ENCODE assay signal across 26 cellular contexts in genomic region chr22:49737101-49737551, GRCh38.
A peak's percentile ranks its signal among the peaks of the same experiment; 100 is the strongest.
DNase-seq lines count a peak whose midpoint lies in the region; ATAC-seq and TF ChIP-seq lines count a peak whose summit lies in the region.
"Had no signal": no experiment of that assay in that cellular context is flagged by ENCODE, and none has a peak within 500 bp of the region (broad histone marks: within the 10 kb centered on the region; RNA-seq: fewer than 3 reads in every experiment).

No MANE protein-coding gene starts in this region.

- ATAC-seq in left lung (no peak), GM21423 (IDR thresholded peaks at IDR 0.05; ENCODE audit: unreplicated experiment) (no peak)
- ATAC-seq: A549 had no signal

- H3K9me3 ChIP-seq in left lung (no peaks in the 10 kb centered on the region), sigmoid colon (peaks cover 0 to 2% (median 0%) of the 10 kb centered on the region in 4 donors)

- H3K9me3 Mint-ChIP-seq in CD14-positive monocyte (peaks cover 10 to 37% (median 26%) of the 10 kb centered on the region in 7 donors), chondrocyte (ENCODE audit: low read depth) (peaks cover 10% of the 10 kb centered on the region)

- H3K27me3 Mint-ChIP-seq in CD14-positive monocyte (ENCODE audit: low read depth in 3 of 3) (peaks cover 5 to 14% (median 8%) of the 10 kb centered on the region in 3 donors), chondrocyte (ENCODE audit: low read depth) (peaks cover 42% of the 10 kb centered on the region)

- no peak overlapping the region for H3K4me3 Mint-ChIP-seq in CD14-positive monocyte
- H3K4me3 Mint-ChIP-seq in chondrocyte (ENCODE audit: unreplicated experiment), result no peak overlapping the region
- H3K4me3 Mint-ChIP-seq: CD8-positive, alpha-beta memory T cell had no signal

- no peak for TF ChIP-seq EP300 in sigmoid colon (IDR thresholded peaks at IDR 0.05)

- H3K4me3 ChIP-seq in left lung (no peak overlapping the region), sigmoid colon (no peak overlapping the region)
- H3K4me3 ChIP-seq: A549 had no signal

- H3K36me3 Mint-ChIP-seq in CD14-positive monocyte, result no peaks in the 10 kb centered on the region
- no peaks in the 10 kb centered on the region for H3K36me3 Mint-ChIP-seq in chondrocyte (ENCODE audit: low read depth)

- intact Hi-C loops in CD14-positive monocyte (cut with micrococcal nuclease) (no loop called here), left lung (cut with DNase I) (no loop called here), sigmoid colon (cut with DNase I) (no loop called here)

- WGBS in sigmoid colon, 2 donors, result 85 to 88% methylated on average over 12 of the region's 12 CpGs

- peaks cover 0 to 63% of the 10 kb centered on the region in 2 donors for H3K27me3 ChIP-seq in left lung
- H3K27me3 ChIP-seq in sigmoid colon, result peaks cover 0 to 44% (median 19%) of the 10 kb centered on the region in 3 donors

- TF ChIP-seq POLR2A in sigmoid colon (IDR thresholded peaks at IDR 0.05), result no peak

- H3K4me1 Mint-ChIP-seq in CD14-positive monocyte (no peaks in the 10 kb centered on the region), chondrocyte (ENCODE audit: low read depth) (no peaks in the 10 kb centered on the region)

- H3K4me1 ChIP-seq in left lung (no peaks in the 10 kb centered on the region), sigmoid colon (no peaks in the 10 kb centered on the region)
- H3K4me1 ChIP-seq: A549 had no signal

- H3K27ac ChIP-seq in left lung (no peak overlapping the region), sigmoid colon (no peak overlapping the region)
- H3K27ac ChIP-seq: A549 had no signal

- H3K36me3 ChIP-seq in left lung (no peaks in the 10 kb centered on the region), sigmoid colon (no peaks in the 10 kb centered on the region)

- no peak overlapping the region for H3K27ac Mint-ChIP-seq in CD14-positive monocyte
- H3K27ac Mint-ChIP-seq in chondrocyte (ENCODE audit: unreplicated experiment), result no peak overlapping the region
- H3K27ac Mint-ChIP-seq: CD8-positive, alpha-beta memory T cell had no signal

- TF ChIP-seq CTCF in CD14-positive monocyte (IDR thresholded peaks at IDR 0.05) (no peak), chondrocyte (IDR thresholded peaks at IDR 0.05) (no peak), left lung (IDR thresholded peaks at IDR 0.05) (no peak), sigmoid colon (IDR thresholded peaks at IDR 0.05) (no peak)

- DNase-seq in CD14-positive monocyte (ENCODE audit: low spot score) (peak; percentile 25), chondrocyte (ENCODE audit: low spot score) (peak; percentile 78), left lung (peak; percentile 16 to 27), sigmoid colon (peak; percentile 44), NCI-H2081 treated with DMSO at 0.1 percent for 48 hours (lab: John Stamatoyannopoulos, UW) (no peak)
- no peak for DNase-seq in activated T-cell treated with anti-CD3 and anti-CD28 coated beads, Interleukin-2, amount 50 U/mL, for 48 hours
- DNase-seq in activated CD4-positive, alpha-beta T cell treated with anti-CD3 and anti-CD28 coated beads for 48 hours, result no peak
- DNase-seq: C1 segment of cervical spinal cord; CD8-positive, alpha-beta memory T cell; DMS 273 treated with DMSO at 0.1 percent for 48 hours; DMS79; EL; GDM1; HCEC 1CT; KBM-7; MV-4-11; NCI-H1105; NCI-H146; NCI-H1930; NCI-H446; NCI-H526; NCI-H82; NK-92 treated with Interleukin-12 subunit alpha and Interleukin-12 subunit beta, amount 100 ng/mL, for 24 hours; SHP77 treated with DMSO at 0.1 percent for 48 hours had no signal

Comparison
In these comparisons a context has a peak if more than half of its experiments do, and no peak if none do; other contexts are left out.
1. DNase-seq: peak in CD14-positive monocyte (single experiment), chondrocyte (single experiment), left lung (2 of 2) and sigmoid colon (single experiment); none in activated T-cell treated with anti-CD3 and anti-CD28 coated beads, Interleukin-2, amount 50 U/mL, for 48 hours (0 of 2), activated CD4-positive, alpha-beta T cell treated with anti-CD3 and anti-CD28 coated beads for 48 hours (single experiment) and NCI-H2081 treated with DMSO at 0.1 percent for 48 hours (single experiment).